ENCODE assay signal across 14 cellular contexts in the genomic region with DNA sequence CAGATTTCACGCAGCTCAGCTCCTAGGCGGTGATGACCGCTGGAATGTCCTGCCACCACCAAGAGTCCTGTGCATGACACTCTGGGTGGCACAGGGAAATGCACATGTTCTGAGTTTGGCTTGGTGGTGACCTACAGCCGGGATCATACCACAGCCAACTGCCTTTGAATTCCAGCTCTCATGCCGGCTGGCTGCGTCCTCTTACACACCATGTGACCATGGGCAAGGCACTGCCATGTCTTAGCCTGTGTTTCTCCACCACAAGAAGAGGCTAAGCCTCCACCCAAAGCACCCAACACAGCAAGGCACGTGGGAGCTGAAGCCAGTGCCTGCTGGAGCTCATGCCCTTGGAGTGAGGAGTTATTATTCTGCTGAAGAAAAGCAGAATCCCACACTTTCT.
DNase-seq lines count a peak whose midpoint lies in the region; TF ChIP-seq lines count a peak whose summit lies in the region.
"Had no signal": no experiment of that assay in that cellular context is flagged by ENCODE, and none has a peak within 500 bp of the region (broad histone marks: within the 10 kb centered on the region; RNA-seq: fewer than 3 reads in every experiment).

No MANE protein-coding gene starts in this region.

- no peaks in the 10 kb centered on the region for H3K36me3 ChIP-seq in BLaER1
- H3K36me3 ChIP-seq in neuronal stem cell (replicated peaks in 1 of 2; ENCODE audit: control insufficient read depth in 2 of 2, insufficient read depth in 2 of 2, low read length in 2 of 2): no peaks in the 10 kb centered on the region
- H3K36me3 ChIP-seq in sigmoid colon: no peaks in the 10 kb centered on the region
- H3K36me3 ChIP-seq: HAP-1 had no signal

- peaks cover 2% of the 10 kb centered on the region for H3K36me3 Mint-ChIP-seq in chondrocyte (ENCODE audit: low read depth)

- H2BK120ac ChIP-seq in neuronal stem cell (ENCODE audit: low read depth, low read length): no peak overlapping the region

- H3K18ac ChIP-seq in neuronal stem cell (ENCODE audit: low read length): no peak overlapping the region

- H3K4me3 ChIP-seq in BLaER1: no peak overlapping the region
- H3K4me3 ChIP-seq in neuronal stem cell (ENCODE audit: low read length in 2 of 2): no peak overlapping the region
- H3K4me3 ChIP-seq in sigmoid colon: no peak overlapping the region
- H3K4me3 ChIP-seq: HAP-1 had no signal

- no peak for TF ChIP-seq EP300 in sigmoid colon (IDR thresholded peaks at IDR 0.05)

- H3K9me3 ChIP-seq in BLaER1 (no peaks in the 10 kb centered on the region), neuronal stem cell (replicated peaks in 1 of 2; ENCODE audit: control insufficient read depth in 2 of 2, insufficient read depth in 1 of 2, low read depth in 1 of 2, low read length in 2 of 2) (peaks cover 0 to 3% of the 10 kb centered on the region in 2 donors), sigmoid colon (no peaks in the 10 kb centered on the region)
- H3K9me3 ChIP-seq: Caco-2, HAP-1 had no signal

- H4K91ac ChIP-seq in neuronal stem cell (ENCODE audit: low read depth, low read length, poor library complexity): no peak overlapping the region

- H3K4me2 ChIP-seq in BLaER1 (peak overlapping the region; percentile 92), neuronal stem cell (ENCODE audit: insufficient read depth, low read length, poor library complexity, severe bottlenecking) (no peak overlapping the region)

- no peak overlapping the region for H3K9ac ChIP-seq in BLaER1
- no peak overlapping the region for H3K9ac ChIP-seq in neuronal stem cell (ENCODE audit: low read depth, low read length, poor library complexity)

- H2BK12ac ChIP-seq in neuronal stem cell (ENCODE audit: low read length): no peak overlapping the region

- H3K9me3 Mint-ChIP-seq in chondrocyte (ENCODE audit: low read depth): no peaks in the 10 kb centered on the region
- H3K9me3 Mint-ChIP-seq: CD4-positive, alpha-beta T cell had no signal

- H3K27ac ChIP-seq in BLaER1 (no peak overlapping the region; the same call in 1 of the 2 replicates), neuronal stem cell (replicated peaks; ENCODE audit: low read length) (no peak overlapping the region), sigmoid colon (no peak overlapping the region)
- H3K27ac ChIP-seq: C4-2B had no signal

- peak overlapping the region; percentile 76 for H4K8ac ChIP-seq in neuronal stem cell (ENCODE audit: low read depth, low read length)

- WGBS in neuronal stem cell (ENCODE audit: extremely low coverage in 2 of 2, insufficient read length in 2 of 2, insufficient replicate concordance in 1 of 2), 2 donors: no CpG with 5 or more reads among the region's 7 CpGs
- WGBS in sigmoid colon, 2 donors: 71 to 87% methylated on average over 7 of the region's 7 CpGs

- H2AFZ ChIP-seq in neuronal stem cell (ENCODE audit: low read length): no peak overlapping the region

- intact Hi-C loops in sigmoid colon (cut with DNase I): no loop called here

- no peaks in the 10 kb centered on the region for H4K20me1 ChIP-seq in BLaER1

- peak overlapping the region; percentile 4 for H2BK5ac ChIP-seq in neuronal stem cell (ENCODE audit: low read length)

- no peak overlapping the region for H2AK5ac ChIP-seq in neuronal stem cell (ENCODE audit: low read depth, low read length)

- H3K4me3 Mint-ChIP-seq in chondrocyte (ENCODE audit: unreplicated experiment): no peak overlapping the region
- H3K4me3 Mint-ChIP-seq: B cell; CD4-positive, alpha-beta T cell had no signal

- DNase-seq in chondrocyte (ENCODE audit: low spot score) (peak; percentile 55), neuronal stem cell (ENCODE audit: low spot score) (no peak), sigmoid colon (peak; percentile 48), NCI-H774 (lab: John Stamatoyannopoulos, UW) (no peak), GF-D8 (lab: John Stamatoyannopoulos, UW) (no peak)
- DNase-seq in activated CD4-positive, alpha-beta T cell treated with anti-CD3 and anti-CD28 coated beads for 4 hours: no peak
- DNase-seq: Caco-2; CD4-positive, alpha-beta T cell; DMS79; GDM1 had no signal

- H3K79me1 ChIP-seq in neuronal stem cell (ENCODE audit: low read depth, low read length): no peaks in the 10 kb centered on the region

- H3K4me1 ChIP-seq in BLaER1: peaks cover 100% of the 10 kb centered on the region
- peaks cover 6 to 16% of the 10 kb centered on the region in 2 donors for H3K4me1 ChIP-seq in neuronal stem cell (ENCODE audit: control insufficient read depth in 2 of 2, insufficient read depth in 1 of 2, low read depth in 1 of 2, low read length in 2 of 2)
- H3K4me1 ChIP-seq in sigmoid colon: no peaks in the 10 kb centered on the region
- H3K4me1 ChIP-seq: Caco-2, HAP-1 had no signal

- H3K27me3 Mint-ChIP-seq in chondrocyte (ENCODE audit: low read depth): peaks cover 21% of the 10 kb centered on the region

- no peak overlapping the region for H3K4ac ChIP-seq in neuronal stem cell (ENCODE audit: low read length)

- no peak overlapping the region for H3K27ac Mint-ChIP-seq in chondrocyte (ENCODE audit: unreplicated experiment)
- H3K27ac Mint-ChIP-seq: B cell; CD4-positive, alpha-beta T cell had no signal

- H3K23ac ChIP-seq in neuronal stem cell (ENCODE audit: low read depth, low read length, poor library complexity): peak overlapping the region; percentile 48

- no peak for TF ChIP-seq POLR2A in sigmoid colon (IDR thresholded peaks at IDR 0.05)

- H3K27me3 ChIP-seq in BLaER1: no peaks in the 10 kb centered on the region
- peaks cover 0 to 5% (median 0%) of the 10 kb centered on the region in 3 experiments for H3K27me3 ChIP-seq in neuronal stem cell (ENCODE audit: control insufficient read depth in 3 of 3, insufficient read depth in 3 of 3, low read depth in 1 of 3, low read length in 3 of 3)
- peaks cover 0 to 48% (median 0%) of the 10 kb centered on the region in 3 donors for H3K27me3 ChIP-seq in sigmoid colon

- H2BK15ac ChIP-seq in neuronal stem cell (ENCODE audit: low read length): no peak overlapping the region

- peaks cover 20% of the 10 kb centered on the region for H3K4me1 Mint-ChIP-seq in chondrocyte (ENCODE audit: low read depth)

- TF ChIP-seq CTCF in chondrocyte (IDR thresholded peaks at IDR 0.05): no peak
- no peak for TF ChIP-seq CTCF in sigmoid colon (IDR thresholded peaks at IDR 0.05)

- no peak overlapping the region for H3K14ac ChIP-seq in neuronal stem cell (ENCODE audit: low read length)

Comparison
In these comparisons a context has a peak if more than half of its experiments do, and no peak if none do; other contexts are left out.
1. DNase-seq: peak in chondrocyte (single experiment) and sigmoid colon (single experiment); none in neuronal stem cell (single experiment), activated CD4-positive, alpha-beta T cell treated with anti-CD3 and anti-CD28 coated beads for 4 hours (0 of 2), NCI-H774 (single experiment) and GF-D8 (single experiment).